Comparison of ENCODE assay signal across 26 cellular contexts in genomic region chr11:72303179-72303578, GRCh38. TPM values are rescaled to one million over a fixed set of nuclear protein-coding genes. Genes with fewer than 3 reads are reported as not detected.
DNase-seq lines count a peak whose midpoint lies in the region; ATAC-seq, FAIRE-seq and TF ChIP-seq lines count a peak whose summit lies in the region.
"Had no signal": no experiment of that assay in that cellular context is flagged by ENCODE, and none has a peak within 500 bp of the region (broad histone marks: within the 10 kb centered on the region; RNA-seq: fewer than 3 reads in every experiment).

No MANE protein-coding gene starts in this region.

- no peak for TF ChIP-seq RAD21 in H1 (IDR thresholded peaks at IDR 0.05 in 1 of 2, conservative IDR thresholded peaks at IDR 0.05 in 1 of 2; ENCODE audit: low read depth in 2 of 2, low read length in 2 of 2)

- H2BK15ac ChIP-seq in H1 (ENCODE audit: low read length): no peak overlapping the region

- H3K36me3 ChIP-seq in HEK293 (ENCODE audit: control insufficient read depth in 2 of 2, insufficient read depth in 1 of 2, low read length in 2 of 2) (peaks cover 0 to 84% of the 10 kb centered on the region in 2 experiments; a peak in 1 of 3 replicates), WERI-Rb-1 (peaks cover 14% of the 10 kb centered on the region), H1 (ENCODE audit: control insufficient read depth in 2 of 4, insufficient read depth in 4 of 4, low read length in 3 of 4) (peaks cover 0 to 7% (median 0%) of the 10 kb centered on the region in 4 experiments; a peak in 3 of 8 replicates), thyroid gland (peaks cover 5 to 19% of the 10 kb centered on the region in 2 donors)
- H3K36me3 ChIP-seq: SJSA1 had no signal

- TF ChIP-seq POLR2A in H1 (IDR thresholded peaks at IDR 0.05; ENCODE audit: control extremely low read depth in 1 of 2, low read depth in 2 of 2, low read length in 2 of 2) (no peak), thyroid gland (IDR thresholded peaks at IDR 0.05) (no peak)

- H3K79me1 ChIP-seq in H1 (ENCODE audit: low read depth, low read length): no peaks in the 10 kb centered on the region

- no peak overlapping the region for H3K4ac ChIP-seq in H1 (replicated peaks; ENCODE audit: insufficient read length, low read depth, low read length)

- H2AK5ac ChIP-seq in H1 (ENCODE audit: low read depth, low read length): no peak overlapping the region

- no peak overlapping the region for H3K27ac ChIP-seq in HEK293 (ENCODE audit: extremely low read depth, low read depth, low read length)
- H3K27ac ChIP-seq in WERI-Rb-1: peak overlapping the region; percentile 42
- H3K27ac ChIP-seq in H1 (ENCODE audit: low read depth, low read length): no peak overlapping the region
- no peak overlapping the region for H3K27ac ChIP-seq in thyroid gland
- H3K27ac ChIP-seq: A549, SJSA1 had no signal

- H4K5ac ChIP-seq in H1 (ENCODE audit: insufficient read length, low read depth, low read length): no peak overlapping the region

- no peak overlapping the region for H3K27ac Mint-ChIP-seq in endothelial cell (ENCODE audit: unreplicated experiment)
- H3K27ac Mint-ChIP-seq: CD4-positive, alpha-beta memory T cell had no signal

- H3K27me3 ChIP-seq in WERI-Rb-1 (ENCODE audit: insufficient read depth, low read depth, severe bottlenecking): no peaks in the 10 kb centered on the region
- H3K27me3 ChIP-seq in H1 (replicated peaks in 1 of 4; ENCODE audit: control insufficient read depth in 3 of 4, extremely low read depth in 1 of 4, insufficient read depth in 3 of 4, low read length in 3 of 4): no peaks in the 10 kb centered on the region
- no peaks in the 10 kb centered on the region for H3K27me3 ChIP-seq in thyroid gland
- H3K27me3 ChIP-seq: MG63, SJSA1 had no signal

- no peak for TF ChIP-seq CTCF in HEK293 (tag by site-specific recombination; IDR thresholded peaks at IDR 0.05)
- TF ChIP-seq CTCF in WERI-Rb-1 (IDR thresholded peaks at IDR 0.05; ENCODE audit: low read depth, low read length): no peak
- TF ChIP-seq CTCF in H1 (IDR thresholded peaks at IDR 0.05; ENCODE audit: control extremely low read depth in 1 of 3, insufficient read depth in 1 of 3, low read depth in 1 of 3, low read length in 3 of 3): no peak
- no peak for TF ChIP-seq CTCF in endothelial cell (IDR thresholded peaks at IDR 0.05; ENCODE audit: unreplicated experiment)
- no peak for TF ChIP-seq CTCF in thyroid gland (IDR thresholded peaks at IDR 0.05)

- intact Hi-C loops in thyroid gland (cut with DNase I): no loop called here

- H2BK5ac ChIP-seq in H1 (ENCODE audit: low read depth, low read length): no peak overlapping the region

- POLR2A ChIA-PET in HEK293 (lab: Yijun Ruan, JAX): interaction anchor here (0.5 kb wide), 1 partner anchor 262 kb away, joined by 4 read pairs; no protein-coding TSS in a partner anchor
- POLR2A ChIA-PET in H1 (lab: Charles Lee; ENCODE audit: partially characterized antibody): interaction anchor here (0.9 kb wide), 1 partner anchor 14 kb away, joined by 3 read pairs; no protein-coding TSS in a partner anchor

- peaks cover 6% of the 10 kb centered on the region for H3K27me3 Mint-ChIP-seq in endothelial cell (ENCODE audit: unreplicated experiment)
- H3K27me3 Mint-ChIP-seq: CD4-positive, alpha-beta memory T cell had no signal

- no peak overlapping the region for H3K4me2 ChIP-seq in H1 (ENCODE audit: insufficient read depth in 1 of 2, low read depth in 2 of 2, low read length in 2 of 2)
- H3K4me2 ChIP-seq: A549 had no signal

- 86% methylated on average over 4 of the region's 5 CpGs; no CpG with 5 or more reads in 1 of the 2 experiments for WGBS in H1 (ENCODE audit: extremely low coverage in 1 of 2, insufficient coverage in 1 of 2, insufficient read length in 1 of 2, insufficient replicate concordance in 2 of 2, low coverage in 1 of 2, low lambda C conversion rate in 2 of 2, missing lambda C conversion rate in 1 of 2), 2 experiments
- WGBS in thyroid gland, 2 donors: 88 to 94% methylated on average over 5 of the region's 5 CpGs

- H3K14ac ChIP-seq in H1 (ENCODE audit: insufficient read length): no peak overlapping the region

- H3K79me2 ChIP-seq in H1 (ENCODE audit: control insufficient read depth in 1 of 2, insufficient read depth in 2 of 2, low read length in 2 of 2): no peaks in the 10 kb centered on the region

- TF ChIP-seq EP300 in H1 (IDR thresholded peaks at IDR 0.05; ENCODE audit: borderline replicate concordance in 1 of 2, low read depth in 2 of 2, low read length in 2 of 2): no peak

- peaks cover 7% of the 10 kb centered on the region for H3K4me1 ChIP-seq in HEK293 (ENCODE audit: control insufficient read depth, insufficient read depth, low read length)
- H3K4me1 ChIP-seq in H1 (replicated peaks in 1 of 4; ENCODE audit: control insufficient read depth in 3 of 4, insufficient read depth in 4 of 4, low read length in 3 of 4): no peaks in the 10 kb centered on the region
- no peaks in the 10 kb centered on the region for H3K4me1 ChIP-seq in thyroid gland
- H3K4me1 ChIP-seq: A549, SJSA1 had no signal

- CTCF ChIA-PET in HEK293 (lab: Yijun Ruan, JAX): interaction anchor here (1.4 kb wide), 1 partner anchor 131 kb away, joined by 3 read pairs; the partner anchor contains the start of gene CLPB
- CTCF ChIA-PET in H1 (lab: Charles Lee; ENCODE audit: partially characterized antibody): interaction anchor here (0.8 to 4.8 kb wide), 11 partner anchors 11 to 130 kb away, joined by 3 to 57 read pairs (median 4); partner anchors contain the start of gene CLPB

- H3K36me3 Mint-ChIP-seq in endothelial cell (ENCODE audit: low read depth, unreplicated experiment): peaks cover 26% of the 10 kb centered on the region

- H2BK120ac ChIP-seq in H1 (replicated peaks; ENCODE audit: low read depth, low read length): no peak overlapping the region

- H3K9me3 ChIP-seq in HEK293 (ENCODE audit: control insufficient read depth, insufficient read depth, low read depth, low read length) (no peaks in the 10 kb centered on the region), WERI-Rb-1 (ENCODE audit: severe bottlenecking) (no peaks in the 10 kb centered on the region), H1 (ENCODE audit: insufficient read depth in 2 of 2, low read depth in 1 of 2, low read length in 1 of 2) (no peaks in the 10 kb centered on the region), thyroid gland (no peaks in the 10 kb centered on the region)
- H3K9me3 ChIP-seq: A549, MG63, SJSA1 had no signal

- H2BK20ac ChIP-seq in H1 (ENCODE audit: low read length): no peak overlapping the region

- no peak overlapping the region for H3K18ac ChIP-seq in H1 (ENCODE audit: extremely low read depth, low read length)

- no peaks in the 10 kb centered on the region for H4K20me1 ChIP-seq in H1 (replicated peaks in 1 of 2; ENCODE audit: control insufficient read depth in 1 of 2, insufficient read depth in 2 of 2, low read length in 2 of 2)

- H2AFZ ChIP-seq in H1 (ENCODE audit: low read length): no peak overlapping the region

- no peaks in the 10 kb centered on the region for H3K9me3 Mint-ChIP-seq in endothelial cell (ENCODE audit: unreplicated experiment)
- H3K9me3 Mint-ChIP-seq: CD4-positive, alpha-beta memory T cell had no signal

- ATAC-seq in GM21737 (IDR thresholded peaks at IDR 0.05; ENCODE audit: unreplicated experiment): no peak
- ATAC-seq: A549, HCT116 had no signal

- H3K9ac ChIP-seq in H1 (replicated peaks in 1 of 4; ENCODE audit: extremely low read depth in 1 of 4, low read depth in 3 of 4, low read length in 3 of 4): no peak overlapping the region

- H3K4me3 ChIP-seq in HEK293 (ENCODE audit: low read depth, low read length) (no peak overlapping the region), WERI-Rb-1 (ENCODE audit: low read depth, low read length) (no peak overlapping the region), H1 (ENCODE audit: extremely low read depth in 1 of 4, insufficient read depth in 2 of 4, low read depth in 3 of 4, low read length in 4 of 4) (no peak overlapping the region), thyroid gland (replicated peaks in 1 of 3) (no peak overlapping the region)
- H3K4me3 ChIP-seq: A549, MG63, SJSA1 had no signal

- H2BK12ac ChIP-seq in H1 (ENCODE audit: low read depth, low read length): no peak overlapping the region

- no peak for DNase-seq in WERI-Rb-1
- DNase-seq in H1 (ENCODE audit: low read depth in 1 of 2, low spot score in 2 of 2): no peak
- no peak for DNase-seq in endothelial cell (ENCODE audit: low spot score)
- no peak for DNase-seq in NK-92 treated with Interleukin-12 subunit alpha and Interleukin-12 subunit beta, amount 100 ng/mL, for 24 hours (lab: John Stamatoyannopoulos, UW)
- no peak for DNase-seq in thyroid gland
- DNase-seq: CD4-positive, alpha-beta memory T cell; COR-L47; DMS53; GOT3; IMR-90; KG1; MG63; NCI-H1417; NCI-H1694; NCI-H2029 treated with DMSO at 0.1 percent for 48 hours; NCI-H226; NCI-H774; Right ventricle myocardium superior; RPMI8226 had no signal

- no peak overlapping the region for H3K23ac ChIP-seq in H1 (ENCODE audit: insufficient read length)

- H3K4me1 Mint-ChIP-seq in endothelial cell (ENCODE audit: unreplicated experiment): peaks cover 7% of the 10 kb centered on the region
- H3K4me1 Mint-ChIP-seq: CD4-positive, alpha-beta memory T cell had no signal

- H4K8ac ChIP-seq in H1 (ENCODE audit: extremely low read depth, insufficient read depth, low read length): 0 out of 2 replicates have a peak overlapping the region, but pooled peaks have one; percentile 18

- no peak overlapping the region for H3K56ac ChIP-seq in H1 (replicated peaks; ENCODE audit: insufficient read length, low read depth, low read length)

- no peak for FAIRE-seq in H1 (lab: Jason Lieb, UNC)
- FAIRE-seq: A549, G401.6 had no signal

- no peak overlapping the region for H3K4me3 Mint-ChIP-seq in endothelial cell (ENCODE audit: unreplicated experiment)
- H3K4me3 Mint-ChIP-seq: CD4-positive, alpha-beta memory T cell had no signal

- no peak overlapping the region for H4K91ac ChIP-seq in H1 (replicated peaks; ENCODE audit: insufficient read length, low read length)

- no peaks in the 10 kb centered on the region for H3K23me2 ChIP-seq in H1 (ENCODE audit: low read depth, low read length)

TF ChIP-seq in HEK293, 187 proteins besides CTCF, POLR2A, EP300 and RAD21 (continues in another document):
- no peak for TF ChIP-seq ZNF558 (tag by site-specific recombination; IDR thresholded peaks at IDR 0.05)

TF ChIP-seq in H1, 55 proteins besides CTCF, POLR2A, EP300 and RAD21 (continues in another document):
- TF ChIP-seq SUZ12 (IDR thresholded peaks at IDR 0.05; ENCODE audit: low read length): no peak

RNA-seq across cellular contexts. Expression of gene PHOX2A, which starts 59.2 kb away (rescaled TPM):
- total RNA-seq in H1 (2021; fragmentation: NEBNext Ultra II Directional; extraction: Animal tissue kit (Norgen Biotek cat#: 25700)): 0.19 TPM in 1 of 2 replicates, not detected in the other
- polyA plus RNA-seq in H1 (2011; rRNA removed): 0.67 and 0.94 TPM in 2 replicates
- 0.21 TPM for polyA plus RNA-seq in H1 (2011; cell fraction: cytosol; rRNA removed)
- 0.43 TPM for polyA plus RNA-seq in H1 (2011; cell fraction: nucleus; rRNA removed)
- polyA plus RNA-seq in H1 (2012, experiment 1 of 2): 0.36 to 0.66 TPM (median 0.64 TPM) in 3 of 4 replicates, not detected in the other
- polyA plus RNA-seq in H1 (2012, experiment 2 of 2): 0.46 TPM
- polyA plus RNA-seq in H1 (2013, experiment 1 of 2): 0.12 TPM
- polyA plus RNA-seq in H1 (2013, experiment 2 of 2): 0.06 TPM
- 1.0 TPM in 1 of 2 replicates, not detected in the other for polyA minus RNA-seq in H1 (2011; rRNA and poly(A)+ RNA removed)
- not detected for polyA minus RNA-seq in H1 (2011; cell fraction: cytosol; rRNA and poly(A)+ RNA removed)
- 0.80 TPM for polyA minus RNA-seq in H1 (2011; cell fraction: nucleus; rRNA and poly(A)+ RNA removed)
- total RNA-seq in endothelial cell (ENCODE audit: unreplicated experiment) (not detected), thyroid gland (not detected)
- total RNA-seq: CD4-positive, alpha-beta memory T cell; Daoy; IMR-90; Right ventricle myocardium superior; SJSA1 had no signal
- polyA plus RNA-seq: A549; CD4-positive, alpha-beta memory T cell; IMR-90 had no signal
